8 cellular contexts compared by ENCODE assay signal in genomic region chr5:132655821-132656773, GRCh38. TPM values are rescaled to one million over a fixed set of nuclear protein-coding genes. Genes with fewer than 3 reads are reported as not detected.
DNase-seq lines count a peak whose midpoint lies in the region; ATAC-seq and TF ChIP-seq lines count a peak whose summit lies in the region.

No MANE protein-coding gene starts in this region.

- H3K27me3 ChIP-seq in neural cell (ENCODE audit: insufficient read depth, low read depth, low read length) = peaks cover 23% of the 10 kb centered on the region

- no peak for TF ChIP-seq EP300 in neural cell (conservative IDR thresholded peaks at IDR 0.05; ENCODE audit: poor library complexity, severe bottlenecking)

- no peaks in the 10 kb centered on the region for H3K36me3 ChIP-seq in neural cell (ENCODE audit: insufficient read depth, low read length)

- peak; percentile 54 for DNase-seq in DMS53 (lab: John Stamatoyannopoulos, UW)
- no peak for DNase-seq in DMS53 treated with DMSO at 0.1 percent for 48 hours (lab: John Stamatoyannopoulos, UW; ENCODE audit: unreplicated experiment)
- peak; percentile 39 for DNase-seq in activated CD4-positive, CD25-positive, alpha-beta regulatory T cell treated with anti-CD3 and anti-CD28 coated beads, Interleukin-2, amount 50 U/mL, for 72 hours
- DNase-seq in epithelial cell of proximal tubule (ENCODE audit: low read depth) = no peak
- no peak for DNase-seq in SW480 (ENCODE audit: low spot score)
- DNase-seq in amniotic stem cell (lab: John Stamatoyannopoulos, UW) = no peak

- H3K9me2 ChIP-seq in neural cell (ENCODE audit: insufficient read depth, low read length) = no peaks in the 10 kb centered on the region

- no peak overlapping the region for H3K9ac ChIP-seq in neural cell (ENCODE audit: low read length)

- H4K20me1 ChIP-seq in neural cell (ENCODE audit: insufficient read depth) = no peaks in the 10 kb centered on the region

- no peak overlapping the region for H2AFZ ChIP-seq in neural cell (ENCODE audit: low read depth, low read length)

- no peak overlapping the region for H3K4me2 ChIP-seq in neural cell (ENCODE audit: low read length)

- no peaks in the 10 kb centered on the region for H3K79me2 ChIP-seq in neural cell (replicated peaks; ENCODE audit: insufficient read depth, low read length)

- no peak overlapping the region for H3K27ac ChIP-seq in neural cell (ENCODE audit: low read length)

- no peaks in the 10 kb centered on the region for H3K9me3 ChIP-seq in neural cell (ENCODE audit: low read length)

- TF ChIP-seq CTCF in epithelial cell of proximal tubule (conservative IDR thresholded peaks at IDR 0.05; ENCODE audit: low read depth, low read length) (no peak), neural cell (IDR thresholded peaks at IDR 0.05; ENCODE audit: poor library complexity, severe bottlenecking) (no peak)

- no peak for ATAC-seq in GM21360 (IDR thresholded peaks at IDR 0.05; ENCODE audit: unreplicated experiment)

- H3F3A ChIP-seq in neural cell (ENCODE audit: insufficient read depth, low read length, poor library complexity, severe bottlenecking) = no peaks in the 10 kb centered on the region

- TF ChIP-seq RAD21 in neural cell (conservative IDR thresholded peaks at IDR 0.05) = no peak

- H3K4me3 ChIP-seq in epithelial cell of proximal tubule (ENCODE audit: low read depth, low read length) (peak overlapping the region; percentile 38), neural cell (ENCODE audit: low read length) (peak overlapping the region; percentile 39)

TF ChIP-seq in neural cell, 6 proteins besides CTCF, POLR2A, EP300 and RAD21:
- no peak for TF ChIP-seq EZH2 (IDR thresholded peaks at IDR 0.05; ENCODE audit: borderline replicate concordance, insufficient read depth, low read length, poor library complexity, severe bottlenecking)

RNA-seq across cellular contexts. Expression of gene IL13, which starts 1.9 kb away (rescaled TPM):
- not detected in 2 replicates for total RNA-seq in epithelial cell of proximal tubule
- polyA plus RNA-seq in neural cell = 0.25 TPM in 1 of 2 replicates, not detected in the other
- not detected in 2 replicates for polyA minus RNA-seq in neural cell

RNA-seq across cellular contexts. Expression of gene IL4, which starts 17.7 kb away (rescaled TPM):
- not detected in 2 replicates for total RNA-seq in epithelial cell of proximal tubule
- polyA plus RNA-seq in neural cell = not detected in 2 replicates
- polyA minus RNA-seq in neural cell = not detected in 2 replicates

Comparison
In these comparisons a context has a peak if more than half of its experiments do, and no peak if none do; other contexts are left out.
1. DNase-seq: peak in DMS53 (single experiment) and activated CD4-positive, CD25-positive, alpha-beta regulatory T cell treated with anti-CD3 and anti-CD28 coated beads, Interleukin-2, amount 50 U/mL, for 72 hours (single experiment); none in DMS53 treated with DMSO at 0.1 percent for 48 hours (single experiment), epithelial cell of proximal tubule (single experiment), SW480 (single experiment) and amniotic stem cell (single experiment).